In the genomic region with DNA sequence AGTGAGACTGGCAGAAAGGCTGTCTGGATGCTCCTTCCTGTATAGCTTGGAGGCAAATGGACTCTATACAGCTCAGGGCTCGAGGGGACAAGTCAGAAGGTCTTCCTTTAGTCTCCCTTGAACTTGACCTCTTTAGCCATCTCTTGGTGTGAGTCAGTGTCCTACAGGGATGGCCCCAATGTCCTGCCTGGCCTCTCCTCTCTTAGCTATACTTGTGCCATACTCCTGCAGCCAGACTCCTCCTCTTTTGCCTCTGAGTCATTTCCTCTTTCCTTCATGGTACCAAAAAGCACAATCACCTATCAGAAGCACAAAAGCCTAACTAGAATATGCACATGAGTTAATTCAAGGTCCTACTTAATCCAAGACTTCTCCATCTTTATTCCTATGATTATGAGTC, we compare ENCODE assay signal across 12 cellular contexts.
DNase-seq lines count a peak whose midpoint lies in the region; ATAC-seq, FAIRE-seq and TF ChIP-seq lines count a peak whose summit lies in the region.
"Had no signal": no experiment of that assay in that cellular context is flagged by ENCODE, and none has a peak within 500 bp of the region (broad histone marks: within the 10 kb centered on the region; RNA-seq: fewer than 3 reads in every experiment).

No MANE protein-coding gene starts in this region.

- H3K27ac Mint-ChIP-seq in activated CD4-positive, alpha-beta T cell treated with anti-CD3 and anti-CD28 coated beads, Interleukin-2, amount 10 ng/mL, durations not matched to agents 7 days and 5 days = peak overlapping the region; percentile 3
- H3K27ac Mint-ChIP-seq in astrocyte (ENCODE audit: unreplicated experiment) = peak overlapping the region; percentile 5
- peak overlapping the region in 1 of 9 donors; percentile 6 for H3K27ac Mint-ChIP-seq in naive thymus-derived CD4-positive, alpha-beta T cell
- H3K27ac Mint-ChIP-seq: dendritic cell treated with granulocyte-macrophage colony-stimulating factor and Interleukin-4, amounts not matched to agents 40 ng/mL and 50 ng/mL, for 4 days had no signal

- FAIRE-seq in astrocyte (lab: Jason Lieb, UNC) = no peak
- FAIRE-seq: urothelium cell line had no signal

- H3K36me3 ChIP-seq in KMS-11 (ENCODE audit: insufficient read depth) (no peaks in the 10 kb centered on the region), astrocyte (ENCODE audit: insufficient read depth, low read length) (no peaks in the 10 kb centered on the region)
- no peaks in the 10 kb centered on the region for H3K36me3 ChIP-seq in naive thymus-derived CD4-positive, alpha-beta T cell (ENCODE audit: control insufficient read depth in 2 of 3, insufficient read depth in 3 of 3, low read length in 3 of 3)

- peaks cover 51% of the 10 kb centered on the region for H3K4me1 Mint-ChIP-seq in activated CD4-positive, alpha-beta T cell treated with anti-CD3 and anti-CD28 coated beads, Interleukin-2, amount 10 ng/mL, durations not matched to agents 7 days and 5 days
- H3K4me1 Mint-ChIP-seq in astrocyte (ENCODE audit: low read depth, unreplicated experiment) = peaks cover 37% of the 10 kb centered on the region
- peaks cover 7 to 51% (median 32%) of the 10 kb centered on the region in 7 donors for H3K4me1 Mint-ChIP-seq in naive thymus-derived CD4-positive, alpha-beta T cell

- intact Hi-C loops in naive thymus-derived CD4-positive, alpha-beta T cell (cut with micrococcal nuclease) = loop anchor here (1.0 to 5.0 kb wide), 2 partner anchors 182 to 190 kb away; partner anchors contain the start of gene SMARCAL1 (in 1 of the 2)

- DNase-seq in activated CD4-positive, alpha-beta T cell treated with anti-CD3 and anti-CD28 coated beads, Interleukin-2, amount 10 ng/mL, durations not matched to agents 7 days and 5 days = no peak
- DNase-seq in activated CD4-positive, alpha-beta T cell treated with anti-CD3 and anti-CD28 coated beads for 48 hours = no peak
- DNase-seq in astrocyte (ENCODE audit: low read depth) (peak; percentile 32), substantia nigra (lab: John Stamatoyannopoulos, UW) (no peak)
- no peak for DNase-seq in naive thymus-derived CD4-positive, alpha-beta T cell
- DNase-seq: hypothalamus, NCI-H1105 had no signal

- no peaks in the 10 kb centered on the region for H3K9me3 ChIP-seq in astrocyte (ENCODE audit: insufficient read depth, low read depth, low read length)
- no peaks in the 10 kb centered on the region for H3K9me3 ChIP-seq in naive thymus-derived CD4-positive, alpha-beta T cell (ENCODE audit: control insufficient read depth in 2 of 3, low read length in 3 of 3)

- H3K9ac ChIP-seq in KMS-11 (peak overlapping the region; percentile 41; the same call in 1 of the 2 replicates), astrocyte (ENCODE audit: low read length) (no peak overlapping the region)

- peaks cover 11% of the 10 kb centered on the region for H3K36me3 Mint-ChIP-seq in activated CD4-positive, alpha-beta T cell treated with anti-CD3 and anti-CD28 coated beads, Interleukin-2, amount 10 ng/mL, durations not matched to agents 7 days and 5 days (ENCODE audit: low read depth)
- peaks cover 11% of the 10 kb centered on the region for H3K36me3 Mint-ChIP-seq in astrocyte (ENCODE audit: low read depth, unreplicated experiment)
- peaks cover 0 to 22% (median 4%) of the 10 kb centered on the region in 5 donors for H3K36me3 Mint-ChIP-seq in naive thymus-derived CD4-positive, alpha-beta T cell

- POLR2A ChIA-PET in activated CD4-positive, alpha-beta T cell treated with anti-CD3 and anti-CD28 coated beads, Interleukin-2, amount 10 ng/mL, durations not matched to agents 7 days and 5 days (lab: Charles Lee) = no interaction called here
- POLR2A ChIA-PET in naive thymus-derived CD4-positive, alpha-beta T cell (lab: Charles Lee) = no interaction called here

- peak; percentile 36 for ATAC-seq in naive thymus-derived CD4-positive, alpha-beta T cell
- no peak for ATAC-seq in HG03135 (IDR thresholded peaks at IDR 0.05; ENCODE audit: unreplicated experiment)
- ATAC-seq in HG03460 (IDR thresholded peaks at IDR 0.05; ENCODE audit: unreplicated experiment) = no peak

- H4K20me1 ChIP-seq in KMS-11 (ENCODE audit: insufficient read depth) (no peaks in the 10 kb centered on the region), astrocyte (ENCODE audit: insufficient read depth, low read length) (no peaks in the 10 kb centered on the region)

- H3K79me2 ChIP-seq in KMS-11 (ENCODE audit: insufficient read depth, low read depth) (no peaks in the 10 kb centered on the region), astrocyte (ENCODE audit: insufficient read depth, low read length) (no peaks in the 10 kb centered on the region)

- no peaks in the 10 kb centered on the region for H3K9me3 Mint-ChIP-seq in activated CD4-positive, alpha-beta T cell treated with anti-CD3 and anti-CD28 coated beads, Interleukin-2, amount 10 ng/mL, durations not matched to agents 7 days and 5 days
- H3K9me3 Mint-ChIP-seq in astrocyte (ENCODE audit: unreplicated experiment) = no peaks in the 10 kb centered on the region
- no peaks in the 10 kb centered on the region for H3K9me3 Mint-ChIP-seq in naive thymus-derived CD4-positive, alpha-beta T cell
- H3K9me3 Mint-ChIP-seq: dendritic cell treated with granulocyte-macrophage colony-stimulating factor and Interleukin-4, amounts not matched to agents 40 ng/mL and 50 ng/mL, for 4 days had no signal

- no peak for TF ChIP-seq CTCF in KMS-11 (conservative IDR thresholded peaks at IDR 0.05; ENCODE audit: low read depth, low read length)
- no peak for TF ChIP-seq CTCF in astrocyte (IDR thresholded peaks at IDR 0.05; ENCODE audit: insufficient read depth, low read depth, low read length)

- H3K4me3 Mint-ChIP-seq in activated CD4-positive, alpha-beta T cell treated with anti-CD3 and anti-CD28 coated beads, Interleukin-2, amount 10 ng/mL, durations not matched to agents 7 days and 5 days = no peak overlapping the region
- no peak overlapping the region for H3K4me3 Mint-ChIP-seq in astrocyte (ENCODE audit: unreplicated experiment)
- peak overlapping the region in 1 of 10 donors; percentile 26 for H3K4me3 Mint-ChIP-seq in naive thymus-derived CD4-positive, alpha-beta T cell
- H3K4me3 Mint-ChIP-seq: dendritic cell treated with granulocyte-macrophage colony-stimulating factor and Interleukin-4, amounts not matched to agents 40 ng/mL and 50 ng/mL, for 4 days had no signal

- H2AFZ ChIP-seq in KMS-11 (ENCODE audit: low read depth) (no peak overlapping the region), astrocyte (ENCODE audit: low read depth, low read length) (no peak overlapping the region)

- H3K27ac ChIP-seq in KMS-11 = peak overlapping the region; percentile 97
- H3K27ac ChIP-seq in astrocyte (ENCODE audit: low read depth, low read length) = no peak overlapping the region
- no peak overlapping the region for H3K27ac ChIP-seq in naive thymus-derived CD4-positive, alpha-beta T cell (ENCODE audit: low read depth, low read length)
- no peak overlapping the region for H3K27ac ChIP-seq in substantia nigra (ENCODE audit: low read depth, low read length, poor library complexity, severe bottlenecking)

- peaks cover 82% of the 10 kb centered on the region for H3K4me1 ChIP-seq in KMS-11 (ENCODE audit: low read depth, poor library complexity, severe bottlenecking)
- H3K4me1 ChIP-seq in astrocyte (ENCODE audit: insufficient read depth, low read length) = peaks cover 38% of the 10 kb centered on the region
- peaks cover 0 to 14% of the 10 kb centered on the region in 2 donors for H3K4me1 ChIP-seq in naive thymus-derived CD4-positive, alpha-beta T cell (ENCODE audit: control insufficient read depth in 2 of 2, insufficient read depth in 2 of 2, low read length in 2 of 2)

- H3K4me2 ChIP-seq in KMS-11 (peak overlapping the region; percentile 95), astrocyte (ENCODE audit: low read length) (peak overlapping the region; percentile 47)

- H3K4me3 ChIP-seq in KMS-11 (IDR thresholded peaks at IDR 0.05; ENCODE audit: insufficient read depth, low read depth, low read length) (no peak overlapping the region), astrocyte (ENCODE audit: insufficient read depth, low read depth, low read length) (no peak overlapping the region)
- H3K4me3 ChIP-seq in naive thymus-derived CD4-positive, alpha-beta T cell (ENCODE audit: low read length) = no peak overlapping the region

- no peaks in the 10 kb centered on the region for H3K27me3 ChIP-seq in KMS-11 (ENCODE audit: insufficient read depth, low read depth)
- no peaks in the 10 kb centered on the region for H3K27me3 ChIP-seq in astrocyte (ENCODE audit: insufficient read depth, low read length)
- H3K27me3 ChIP-seq in naive thymus-derived CD4-positive, alpha-beta T cell (ENCODE audit: control insufficient read depth in 2 of 2, insufficient read depth in 2 of 2, low read length in 2 of 2) = no peaks in the 10 kb centered on the region

- CTCF ChIA-PET in activated CD4-positive, alpha-beta T cell treated with anti-CD3 and anti-CD28 coated beads, Interleukin-2, amount 10 ng/mL, durations not matched to agents 7 days and 5 days (lab: Charles Lee) = interaction anchor here (0.6 to 2.6 kb wide), 7 partner anchors 11 to 751 kb away, joined by 3 to 7 read pairs (median 4); partner anchors contain the start of gene MARCHF4
- CTCF ChIA-PET in naive thymus-derived CD4-positive, alpha-beta T cell (lab: Charles Lee) = interaction anchor here (3.9 kb wide), 1 partner anchor 182 kb away, joined by 25 read pairs; no protein-coding TSS in a partner anchor

- H3K27me3 Mint-ChIP-seq in activated CD4-positive, alpha-beta T cell treated with anti-CD3 and anti-CD28 coated beads, Interleukin-2, amount 10 ng/mL, durations not matched to agents 7 days and 5 days = no peaks in the 10 kb centered on the region
- H3K27me3 Mint-ChIP-seq in astrocyte (ENCODE audit: low read depth, unreplicated experiment) = no peaks in the 10 kb centered on the region
- H3K27me3 Mint-ChIP-seq in naive thymus-derived CD4-positive, alpha-beta T cell = no peaks in the 10 kb centered on the region
- H3K27me3 Mint-ChIP-seq: dendritic cell treated with granulocyte-macrophage colony-stimulating factor and Interleukin-4, amounts not matched to agents 40 ng/mL and 50 ng/mL, for 4 days had no signal
